8 cellular contexts compared by ENCODE assay signal in the genomic region with DNA sequence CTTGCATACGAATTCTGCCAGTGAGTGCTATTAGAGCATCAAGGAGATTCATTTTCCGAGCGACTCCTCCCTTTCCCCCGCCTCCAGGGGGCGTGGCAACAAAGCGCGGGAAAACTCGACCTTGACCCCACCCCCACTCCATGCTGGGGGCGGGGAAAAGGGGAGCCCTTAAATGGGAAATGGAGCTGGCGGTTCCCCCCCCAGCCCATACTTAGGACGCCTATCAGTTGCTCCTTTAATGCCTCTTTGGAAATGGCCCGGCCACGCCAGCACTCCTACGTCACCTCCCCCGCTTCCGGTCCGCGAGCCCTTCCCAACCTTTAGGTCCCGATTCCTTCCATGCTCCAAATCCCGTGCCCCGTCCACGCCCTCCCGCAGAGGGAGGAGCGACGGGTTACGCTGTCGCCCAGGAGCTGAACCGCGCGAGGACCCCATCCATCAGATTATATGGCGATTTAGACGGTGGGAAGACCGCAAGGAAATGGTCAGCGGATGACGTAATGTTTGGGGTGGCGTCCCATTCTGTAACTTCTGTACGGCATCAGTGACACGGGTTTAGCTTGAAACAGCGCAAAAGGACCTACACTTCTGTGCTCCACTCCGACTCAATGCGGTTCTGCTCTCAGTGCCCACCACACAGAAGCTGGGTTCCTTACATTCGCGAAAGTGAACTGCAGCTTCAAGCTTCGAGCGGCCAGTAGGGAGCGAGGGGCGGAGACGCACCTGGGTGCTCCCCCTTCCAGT. TPM values are rescaled to one million over a fixed set of nuclear protein-coding genes. Genes with fewer than 3 reads are reported as not detected.
DNase-seq lines count a peak whose midpoint lies in the region; ATAC-seq and TF ChIP-seq lines count a peak whose summit lies in the region.

No MANE protein-coding gene starts in this region.

- intact Hi-C loops in activated CD4-positive, alpha-beta memory T cell treated with anti-CD3 and anti-CD28 coated beads for 36 hours (cut with micrococcal nuclease) = loop anchor here (1.0 to 5.0 kb wide), 11 partner anchors 27 to 555 kb away; partner anchors contain the start of genes CGN, MINDY1, PI4KB and PSMB4
- intact Hi-C loops in dorsolateral prefrontal cortex (cut with DNase I) (loop anchor here (2.0 to 10.0 kb wide), 4 partner anchors 27 to 117 kb away; partner anchors contain the start of genes PSMB4 (in 2 of the 2), PI4KB (in 1 of the 2) and PSMD4 (in 1 of the 2)), right lobe of liver (cut with DNase I) (no loop called here)

- H3K27ac ChIP-seq in C4-2B (peak overlapping the region; percentile 90), dorsolateral prefrontal cortex (peak overlapping the region; percentile 86 to 100 (median 97)), right lobe of liver (peak overlapping the region; percentile 96 to 97 (median 96))

- H3K4me3 Mint-ChIP-seq in activated CD4-positive, alpha-beta memory T cell treated with anti-CD3 and anti-CD28 coated beads for 36 hours = peak overlapping the region; percentile 94

- H3K9me3 ChIP-seq in right lobe of liver = no peaks in the 10 kb centered on the region

- H3K27me3 ChIP-seq in dorsolateral prefrontal cortex (no peaks in the 10 kb centered on the region), right lobe of liver (no peaks in the 10 kb centered on the region)

- peak; percentile 49 for TF ChIP-seq POLR2A in right lobe of liver (IDR thresholded peaks at IDR 0.05)

- peaks cover 0 to 7% (median 1%) of the 10 kb centered on the region in 4 donors for H3K36me3 ChIP-seq in right lobe of liver

- peak overlapping the region; percentile 98 for H3K27ac Mint-ChIP-seq in activated CD4-positive, alpha-beta memory T cell treated with anti-CD3 and anti-CD28 coated beads for 36 hours

- under 1% methylated on average over 30 of the region's 48 CpGs for WGBS in right lobe of liver (ENCODE audit: insufficient coverage, low coverage, low lambda C conversion rate, missing lambda C conversion rate)

- peaks cover 37% of the 10 kb centered on the region for H3K4me1 Mint-ChIP-seq in activated CD4-positive, alpha-beta memory T cell treated with anti-CD3 and anti-CD28 coated beads for 36 hours (ENCODE audit: low read depth)

- POLR2A ChIA-PET in activated CD4-positive, alpha-beta memory T cell treated with anti-CD3 and anti-CD28 coated beads for 36 hours (lab: Charles Lee) = interaction anchor here (0.8 to 2.6 kb wide), 16 partner anchors 11 to 482 kb away, joined by 3 to 17 read pairs (median 6); partner anchors contain the start of genes MRPL9, PI4KB, PIP5K1A and POGZ

- DNase-seq in NCI-H82 (lab: John Stamatoyannopoulos, UW) (peak; percentile 100), dorsolateral prefrontal cortex (peak; percentile 90 to 95 (median 94)), right lobe of liver (peak; percentile 92 to 96 (median 94))
- DNase-seq in activated CD4-positive, alpha-beta memory T cell treated with anti-CD3 and anti-CD28 coated beads for 36 hours = peak; percentile 98
- peak; percentile 96 for DNase-seq in stimulated activated CD4-positive, alpha-beta T cell treated with anti-CD3 and anti-CD28 coated beads, Interleukin-4, amount 100 ng/mL, for 24 hours

- no peaks in the 10 kb centered on the region for H3K9me3 Mint-ChIP-seq in activated CD4-positive, alpha-beta memory T cell treated with anti-CD3 and anti-CD28 coated beads for 36 hours

- CTCF ChIA-PET in activated CD4-positive, alpha-beta memory T cell treated with anti-CD3 and anti-CD28 coated beads for 36 hours (lab: Charles Lee) = interaction anchor here (0.5 to 1.9 kb wide), 12 partner anchors 14 to 182 kb away, joined by 3 to 16 read pairs (median 4); partner anchors contain the start of genes PI4KB, PIP5K1A, TNFAIP8L2 and VPS72

- peaks cover 0 to 11% (median 2%) of the 10 kb centered on the region in 4 donors for H3K4me1 ChIP-seq in right lobe of liver

- H3K27me3 Mint-ChIP-seq in activated CD4-positive, alpha-beta memory T cell treated with anti-CD3 and anti-CD28 coated beads for 36 hours = no peaks in the 10 kb centered on the region

- H3K4me3 ChIP-seq in dorsolateral prefrontal cortex (peak overlapping the region; percentile 64 to 100 (median 88)), right lobe of liver (peak overlapping the region; percentile 83 to 96 (median 85))

- peak; percentile 21 for ATAC-seq in GM19397 (IDR thresholded peaks at IDR 0.05; ENCODE audit: unreplicated experiment)
- peak; percentile 15 for ATAC-seq in HG03575 (IDR thresholded peaks at IDR 0.05; ENCODE audit: extremely low read depth, insufficient number of reproducible peaks, low FRiP score, unreplicated experiment)
- ATAC-seq in right lobe of liver = peak; percentile 76 to 82 (median 78)

- TF ChIP-seq CTCF in C4-2B (conservative IDR thresholded peaks at IDR 0.05) = no peak
- peak; percentile 47 to 91 (median 74) for TF ChIP-seq CTCF in dorsolateral prefrontal cortex (IDR thresholded peaks at IDR 0.05 in 54 of 56, conservative IDR thresholded peaks at IDR 0.05 in 2 of 56; ENCODE audit: low read depth in 1 of 56, partially characterized antibody in 56 of 56)
- peak; percentile 23 to 43 (median 35) for TF ChIP-seq CTCF in right lobe of liver (IDR thresholded peaks at IDR 0.05)

- peaks cover 9% of the 10 kb centered on the region for H3K36me3 Mint-ChIP-seq in activated CD4-positive, alpha-beta memory T cell treated with anti-CD3 and anti-CD28 coated beads for 36 hours

RNA-seq across cellular contexts. Expression of gene ZNF687, which starts 0.7 kb away (rescaled TPM):
- total RNA-seq in activated CD4-positive, alpha-beta memory T cell treated with anti-CD3 and anti-CD28 coated beads for 36 hours = 10 to 100 TPM; 27.1 to 27.2 TPM
- total RNA-seq in dorsolateral prefrontal cortex (10 to 100 TPM; 16.1 to 36.4 (median 25.3) TPM), right lobe of liver (10 to 100 TPM in 3 of 6 experiments, 1 to 10 TPM in 3; 7.6 to 14.2 (median 10.1) TPM)

RNA-seq across cellular contexts. Expression of gene PSMD4, which starts 26.9 kb away (rescaled TPM):
- total RNA-seq in activated CD4-positive, alpha-beta memory T cell treated with anti-CD3 and anti-CD28 coated beads for 36 hours = 100 to 1,000 TPM; 212 to 227 TPM
- total RNA-seq in dorsolateral prefrontal cortex (100 to 1,000 TPM; 129 to 230 (median 181) TPM), right lobe of liver (10 to 100 TPM; 72.2 to 95.6 (median 79.1) TPM)

RNA-seq across cellular contexts. Expression of gene PI4KB, which starts 45.8 kb away (rescaled TPM):
- total RNA-seq in activated CD4-positive, alpha-beta memory T cell treated with anti-CD3 and anti-CD28 coated beads for 36 hours = 10 to 100 TPM; 54.7 to 62.9 TPM
- total RNA-seq in dorsolateral prefrontal cortex (100 to 1,000 TPM in 23 of 120 experiments, 10 to 100 TPM in 97; 67.1 to 120 (median 92.2) TPM), right lobe of liver (10 to 100 TPM; 20.0 to 24.7 (median 22.7) TPM)

Comparison
In these comparisons a context has a peak if more than half of its experiments do, and no peak if none do; other contexts are left out.
1. Peak in every context shown above with its lines: DNase-seq, ATAC-seq, H3K4me3 ChIP-seq and H3K27ac ChIP-seq.
2. ATAC-seq: peak in every context shown above with its lines; median percentile 78 in right lobe of liver; 21 in GM19397; 15 in HG03575.
3. intact Hi-C loops: an anchor here in activated CD4-positive, alpha-beta memory T cell treated with anti-CD3 and anti-CD28 coated beads for 36 hours (1.0 to 5.0 kb wide) and dorsolateral prefrontal cortex (2.0 to 10.0 kb wide); none called in right lobe of liver.